ENCODE assay signal across 15 cellular contexts in the genomic region with DNA sequence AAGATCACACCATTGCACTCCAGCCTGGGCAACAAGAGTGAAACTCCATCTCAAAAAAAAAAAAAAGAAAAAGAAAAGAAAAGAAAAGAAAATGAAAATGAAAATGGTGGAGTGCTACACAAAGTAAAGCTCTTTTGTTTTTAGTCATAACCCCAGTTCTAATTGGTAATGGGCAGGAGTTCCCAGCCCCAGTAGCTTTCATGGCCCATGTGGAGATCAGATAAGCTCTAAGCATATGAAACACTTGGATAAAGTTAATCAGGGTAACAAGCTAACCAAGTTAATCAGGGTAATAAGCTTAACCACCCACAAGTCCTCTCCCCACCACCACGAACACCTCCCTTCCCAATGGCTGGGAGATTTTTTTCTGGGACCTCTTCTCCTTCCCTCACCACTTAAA.
A peak's percentile ranks its signal among the peaks of the same experiment; 100 is the strongest.
DNase-seq lines count a peak whose midpoint lies in the region; ATAC-seq and TF ChIP-seq lines count a peak whose summit lies in the region.
"Had no signal": no experiment of that assay in that cellular context is flagged by ENCODE, and none has a peak within 500 bp of the region (broad histone marks: within the 10 kb centered on the region; RNA-seq: fewer than 3 reads in every experiment).

No MANE protein-coding gene starts in this region.

- in situ Hi-C loops in GM13976 (cut with MboI; ENCODE audit: low sequenced_read_pairs, unreplicated experiment): no loop called here

- ATAC-seq in HG02798 (IDR thresholded peaks at IDR 0.05; ENCODE audit: poor library complexity, unreplicated experiment) (peak; percentile 78), HG03565 (IDR thresholded peaks at IDR 0.05; ENCODE audit: unreplicated experiment) (peak; percentile 67)
- ATAC-seq: gastroesophageal sphincter, K562 had no signal

- DNase-seq in GM13976 (ENCODE audit: low spot score) (peak; percentile 68), GM19240 (ENCODE audit: insufficient read length, low spot score) (peak; percentile 47), glomerular visceral epithelial cell (ENCODE audit: extremely low spot score) (no peak), 8988T (no peak), chondrocyte (ENCODE audit: low spot score) (no peak)
- no peak for DNase-seq in activated T-helper 2 cell treated with anti-CD3 and anti-CD28 coated beads, Interferon-gamma antibody, Interleukin-2, Interleukin-4, amounts not matched to agents 10 μg/mL and 5 μg/mL and 100 μg/mL, durations not matched to agents 14 hours and 24 hours and 36 hours (ENCODE audit: low spot score)
- DNase-seq: activated effector memory CD4-positive, alpha-beta T cell treated with anti-CD3 and anti-CD28 coated beads, Interleukin-2, amount 50 U/mL, for 16 hours; CD4-positive, alpha-beta memory T cell; cortex of kidney; mesendoderm; NCI-H774 had no signal

- no peak overlapping the region for H3K27ac Mint-ChIP-seq in chondrocyte (ENCODE audit: unreplicated experiment)
- no peak overlapping the region for H3K27ac Mint-ChIP-seq in activated T-helper 2 cell treated with anti-CD3 and anti-CD28 coated beads, Interferon-gamma antibody, Interleukin-2, Interleukin-4, amounts not matched to agents 10 μg/mL and 5 μg/mL and 100 μg/mL, durations not matched to agents 14 hours and 24 hours and 36 hours
- H3K27ac Mint-ChIP-seq: CD4-positive, alpha-beta memory T cell had no signal

- TF ChIP-seq CTCF in GM13976 (IDR thresholded peaks at IDR 0.05; ENCODE audit: borderline replicate concordance, control extremely low read depth, extremely low read depth, insufficient read depth, missing control alignments) (no peak), chondrocyte (IDR thresholded peaks at IDR 0.05) (no peak)

- intact Hi-C loops in activated T-helper 2 cell treated with anti-CD3 and anti-CD28 coated beads, Interferon-gamma antibody, Interleukin-2, Interleukin-4, amounts not matched to agents 10 μg/mL and 5 μg/mL and 100 μg/mL, durations not matched to agents 14 hours and 24 hours and 36 hours (cut with micrococcal nuclease): no loop called here

- no peaks in the 10 kb centered on the region for H3K9me3 Mint-ChIP-seq in chondrocyte (ENCODE audit: low read depth)
- H3K9me3 Mint-ChIP-seq in activated T-helper 2 cell treated with anti-CD3 and anti-CD28 coated beads, Interferon-gamma antibody, Interleukin-2, Interleukin-4, amounts not matched to agents 10 μg/mL and 5 μg/mL and 100 μg/mL, durations not matched to agents 14 hours and 24 hours and 36 hours: no peaks in the 10 kb centered on the region

- H3K4me1 Mint-ChIP-seq in chondrocyte (ENCODE audit: low read depth): no peaks in the 10 kb centered on the region
- peaks cover 21% of the 10 kb centered on the region for H3K4me1 Mint-ChIP-seq in activated T-helper 2 cell treated with anti-CD3 and anti-CD28 coated beads, Interferon-gamma antibody, Interleukin-2, Interleukin-4, amounts not matched to agents 10 μg/mL and 5 μg/mL and 100 μg/mL, durations not matched to agents 14 hours and 24 hours and 36 hours (ENCODE audit: low read depth)

- peaks cover 8% of the 10 kb centered on the region for H3K27me3 Mint-ChIP-seq in chondrocyte (ENCODE audit: low read depth)
- peaks cover 30% of the 10 kb centered on the region for H3K27me3 Mint-ChIP-seq in activated T-helper 2 cell treated with anti-CD3 and anti-CD28 coated beads, Interferon-gamma antibody, Interleukin-2, Interleukin-4, amounts not matched to agents 10 μg/mL and 5 μg/mL and 100 μg/mL, durations not matched to agents 14 hours and 24 hours and 36 hours (ENCODE audit: low read depth)

- H3K4me3 Mint-ChIP-seq in chondrocyte (ENCODE audit: unreplicated experiment): no peak overlapping the region
- H3K4me3 Mint-ChIP-seq in activated T-helper 2 cell treated with anti-CD3 and anti-CD28 coated beads, Interferon-gamma antibody, Interleukin-2, Interleukin-4, amounts not matched to agents 10 μg/mL and 5 μg/mL and 100 μg/mL, durations not matched to agents 14 hours and 24 hours and 36 hours (ENCODE audit: low read depth): no peak overlapping the region
- H3K4me3 Mint-ChIP-seq: CD4-positive, alpha-beta memory T cell had no signal

- no peaks in the 10 kb centered on the region for H3K36me3 Mint-ChIP-seq in chondrocyte (ENCODE audit: low read depth)
- H3K36me3 Mint-ChIP-seq in activated T-helper 2 cell treated with anti-CD3 and anti-CD28 coated beads, Interferon-gamma antibody, Interleukin-2, Interleukin-4, amounts not matched to agents 10 μg/mL and 5 μg/mL and 100 μg/mL, durations not matched to agents 14 hours and 24 hours and 36 hours (ENCODE audit: low read depth): no peaks in the 10 kb centered on the region
- H3K36me3 Mint-ChIP-seq: CD4-positive, alpha-beta memory T cell had no signal

Comparison
In these comparisons a context has a peak if more than half of its experiments do, and no peak if none do; other contexts are left out.
1. DNase-seq: peak in GM13976 (single experiment) and GM19240 (single experiment); none in glomerular visceral epithelial cell (single experiment), 8988T (single experiment), chondrocyte (single experiment) and activated T-helper 2 cell treated with anti-CD3 and anti-CD28 coated beads, Interferon-gamma antibody, Interleukin-2, Interleukin-4, amounts not matched to agents 10 μg/mL and 5 μg/mL and 100 μg/mL, durations not matched to agents 14 hours and 24 hours and 36 hours (single experiment).